In genomic region chr3:81888822-81889557, GRCh38 we compare ENCODE assay signal across 19 cellular contexts.
DNase-seq lines count a peak whose midpoint lies in the region; ATAC-seq, FAIRE-seq and TF ChIP-seq lines count a peak whose summit lies in the region.
"Had no signal": no experiment of that assay in that cellular context is flagged by ENCODE, and none has a peak within 500 bp of the region (broad histone marks: within the 10 kb centered on the region; RNA-seq: fewer than 3 reads in every experiment).

No MANE protein-coding gene starts in this region.

- POLR2A ChIA-PET in HepG2 (lab: Yijun Ruan, JAX), result no interaction called here

- CTCF ChIA-PET in HepG2 (lab: Yijun Ruan, JAX; ENCODE audit: low intra/inter-chr PET ratio, low total read pairs), result no interaction called here

- H3K27ac ChIP-seq in HepG2 (ENCODE audit: extremely low read length, insufficient read depth, low read length), result no peak overlapping the region
- no peak overlapping the region for H3K27ac ChIP-seq in right lobe of liver
- H3K27ac ChIP-seq in osteoblast (ENCODE audit: low read depth, low read length), result no peak overlapping the region
- H3K27ac ChIP-seq in Karpas-422 (ENCODE audit: low read length), result no peak overlapping the region

- no peaks in the 10 kb centered on the region for H4K20me1 ChIP-seq in HepG2 (ENCODE audit: insufficient read depth, low read length)
- no peaks in the 10 kb centered on the region for H4K20me1 ChIP-seq in osteoblast (ENCODE audit: insufficient read depth, low read length)
- no peaks in the 10 kb centered on the region for H4K20me1 ChIP-seq in Karpas-422 (ENCODE audit: insufficient read depth, low read depth, low read length)

- H3K4me2 ChIP-seq in HepG2 (ENCODE audit: low read depth, low read length) (no peak overlapping the region), osteoblast (ENCODE audit: insufficient read depth, low read length) (peak overlapping the region; percentile 65), Karpas-422 (ENCODE audit: low read depth, low read length, poor library complexity, severe bottlenecking) (no peak overlapping the region)

- H3K9ac ChIP-seq in HepG2 (ENCODE audit: insufficient read depth, low read depth, low read length) (no peak overlapping the region), Karpas-422 (ENCODE audit: low read length) (no peak overlapping the region)

- H3K36me3 ChIP-seq in HepG2 (replicated peaks in 1 of 2; ENCODE audit: control insufficient read depth in 1 of 2, insufficient read depth in 2 of 2, low read length in 2 of 2) (no peaks in the 10 kb centered on the region), right lobe of liver (no peaks in the 10 kb centered on the region), osteoblast (ENCODE audit: insufficient read depth, low read length) (no peaks in the 10 kb centered on the region), Karpas-422 (ENCODE audit: insufficient read depth, low read length) (no peaks in the 10 kb centered on the region)

- H3K27me3 ChIP-seq in HepG2 (ENCODE audit: control insufficient read depth in 1 of 2, insufficient read depth in 2 of 2, low read length in 2 of 2) (no peaks in the 10 kb centered on the region), right lobe of liver (no peaks in the 10 kb centered on the region), osteoblast (ENCODE audit: insufficient read depth, low read length) (no peaks in the 10 kb centered on the region), Karpas-422 (ENCODE audit: low read length) (no peaks in the 10 kb centered on the region)

- H3K4me1 ChIP-seq in HepG2 (ENCODE audit: insufficient read depth, low read length), result peaks cover 8% of the 10 kb centered on the region; the same call in 1 of the 2 replicates
- H3K4me1 ChIP-seq in right lobe of liver, result no peaks in the 10 kb centered on the region
- H3K4me1 ChIP-seq in osteoblast (ENCODE audit: insufficient read depth, low read length), result peaks cover 10% of the 10 kb centered on the region
- H3K4me1 ChIP-seq in Karpas-422 (ENCODE audit: low read length), result no peaks in the 10 kb centered on the region
- H3K4me1 ChIP-seq: Caco-2 had no signal

- no peak for FAIRE-seq in HepG2 (lab: Jason Lieb, UNC)

- H3K9me2 ChIP-seq in Karpas-422 (replicated peaks; ENCODE audit: insufficient read depth, low read length), result no peaks in the 10 kb centered on the region

- TF ChIP-seq POLR2A in HepG2 (IDR thresholded peaks at IDR 0.05; ENCODE audit: insufficient read depth in 1 of 2, low read depth in 2 of 2, low read length in 2 of 2) (no peak), right lobe of liver (IDR thresholded peaks at IDR 0.05) (no peak)

- in situ Hi-C loops in HepG2 (cut with HindIII; ENCODE audit: extremely low pct_ligation_motif_present, low pct_unique_long_range_greater_than_20kb), result no loop called here

- H3K79me2 ChIP-seq in HepG2 (ENCODE audit: insufficient read depth, low read length), result no peaks in the 10 kb centered on the region
- H3K79me2 ChIP-seq in osteoblast (ENCODE audit: insufficient read depth, low read length), result no peaks in the 10 kb centered on the region
- H3K79me2 ChIP-seq in Karpas-422 (ENCODE audit: low read length), result no peaks in the 10 kb centered on the region

- ATAC-seq in HepG2 (no peak), right lobe of liver (no peak), GM18517 (IDR thresholded peaks at IDR 0.05; ENCODE audit: unreplicated experiment) (no peak)
- ATAC-seq: Panc1, SK-N-SH treated with all-trans-retinoic acid at 6 μM for 48 hours had no signal

- intact Hi-C loops in HepG2 (cut with micrococcal nuclease; ENCODE audit: unreplicated experiment) (no loop called here), right lobe of liver (cut with DNase I) (no loop called here)

- TF ChIP-seq RAD21 in HepG2 (CRISPR knock-in tag; IDR thresholded peaks at IDR 0.05), result no peak

- WGBS in HepG2 (ENCODE audit: low lambda C conversion rate), result 39% methylated on average over 7 of the region's 7 CpGs
- WGBS in right lobe of liver (ENCODE audit: insufficient coverage, low coverage, low lambda C conversion rate, missing lambda C conversion rate), result 81% methylated on average over 6 of the region's 7 CpGs

- no peak for TF ChIP-seq EP300 in HepG2 (IDR thresholded peaks at IDR 0.05; ENCODE audit: low read depth in 2 of 2, low read length in 2 of 2)
- no peak for TF ChIP-seq EP300 in HepG2 (CRISPR knock-in tag; IDR thresholded peaks at IDR 0.05; ENCODE audit: borderline replicate concordance)

- DNase-seq in HepG2 (ENCODE audit: low spot score) (no peak), right lobe of liver (no peak), fibroblast of pulmonary artery (ENCODE audit: low read depth) (peak; percentile 3), osteoblast (ENCODE audit: insufficient read length, low spot score, missing footprints) (no peak), Karpas-422 (no peak), cortex of kidney (lab: John Stamatoyannopoulos, UW) (no peak), NCI-H1930 (lab: John Stamatoyannopoulos, UW) (no peak)
- DNase-seq: 8988T, Caco-2, HCEC 1CT, NCI-H1048, NCI-H1694 treated with DMSO at 0.1 percent for 48 hours, NCI-H2171, NCI-H510A, NCI-H82, Right ventricle myocardium superior had no signal

- H3K4me3 ChIP-seq in HepG2 (replicated peaks in 1 of 3; ENCODE audit: insufficient read depth in 1 of 3, low read depth in 2 of 3, low read length in 3 of 3) (no peak overlapping the region), right lobe of liver (no peak overlapping the region), fibroblast of pulmonary artery (replicated peaks; ENCODE audit: low read depth, low read length) (no peak overlapping the region), osteoblast (ENCODE audit: insufficient read depth, low read length) (peak overlapping the region; percentile 38), Karpas-422 (ENCODE audit: low read length) (no peak overlapping the region)

- TF ChIP-seq CTCF in HepG2 (CRISPR knock-in tag; IDR thresholded peaks at IDR 0.05) (no peak), right lobe of liver (IDR thresholded peaks at IDR 0.05) (no peak), fibroblast of pulmonary artery (IDR thresholded peaks at IDR 0.05; ENCODE audit: low read length, missing control alignments) (no peak), osteoblast (IDR thresholded peaks at IDR 0.05; ENCODE audit: extremely low read depth, low read depth, low read length) (no peak)

- H2AFZ ChIP-seq in HepG2 (ENCODE audit: low read length) (no peak overlapping the region), osteoblast (ENCODE audit: low read length) (peak overlapping the region; percentile 63), Karpas-422 (ENCODE audit: low read length) (no peak overlapping the region)

- BruUV-seq in HepG2 (replicated peaks; lab: Mats Ljungman, UMichigan), result no TSS peak

- no peaks in the 10 kb centered on the region for H3K9me3 ChIP-seq in HepG2 (ENCODE audit: low read length)
- no peaks in the 10 kb centered on the region for H3K9me3 ChIP-seq in right lobe of liver
- no peaks in the 10 kb centered on the region for H3K9me3 ChIP-seq in osteoblast (ENCODE audit: low read depth, low read length)
- no peaks in the 10 kb centered on the region for H3K9me3 ChIP-seq in Karpas-422 (ENCODE audit: low read length)
- H3K9me3 ChIP-seq: Caco-2 had no signal

TF ChIP-seq in HepG2, 621 proteins besides CTCF, POLR2A, EP300 and RAD21:
- TF ChIP-seq ZNF768 (CRISPR knock-in tag; IDR thresholded peaks at IDR 0.05), result no peak
- no peak for TF ChIP-seq ZNF615 (CRISPR knock-in tag; IDR thresholded peaks at IDR 0.05; ENCODE audit: borderline replicate concordance)
- TF ChIP-seq CEBPB (IDR thresholded peaks at IDR 0.05; ENCODE audit: borderline replicate concordance, low read depth, low read length), result peak; percentile 58; the same call in 1 of the 2 replicates
TF ChIP-seq in HepG2: peak in this region for 1.
